Comparison of ENCODE assay signal across 10 cellular contexts in the genomic region with DNA sequence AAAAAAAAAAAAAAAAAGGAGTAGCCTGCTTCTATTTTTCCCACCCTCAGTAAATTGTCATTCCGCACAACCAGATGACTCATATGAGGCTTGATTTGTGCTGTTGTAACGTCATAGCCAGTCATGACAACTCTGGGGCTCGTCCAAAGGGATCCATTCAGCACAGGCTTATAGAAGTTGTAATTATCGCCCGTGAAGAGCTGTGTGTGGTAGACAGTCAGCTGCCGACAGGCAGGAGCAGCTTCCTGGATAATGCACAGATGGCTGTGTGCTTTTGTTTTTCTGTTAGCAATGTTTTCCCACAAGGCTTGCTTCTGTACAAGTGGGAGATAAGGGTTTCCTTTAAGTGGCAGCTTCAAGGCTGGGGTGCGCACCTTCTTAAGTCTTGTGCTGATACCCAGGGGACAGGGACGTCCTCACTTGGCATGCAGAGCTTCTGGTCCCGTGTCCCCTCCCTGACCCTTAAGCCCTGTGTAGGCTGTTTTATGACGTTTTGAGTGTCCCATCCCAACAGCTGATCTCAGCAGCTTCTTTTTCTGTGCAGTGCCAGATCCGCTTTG. TPM values are rescaled to one million over a fixed set of nuclear protein-coding genes. Genes with fewer than 3 reads are reported as not detected.
DNase-seq lines count a peak whose midpoint lies in the region; ATAC-seq, FAIRE-seq and TF ChIP-seq lines count a peak whose summit lies in the region.
"Had no signal": no experiment of that assay in that cellular context is flagged by ENCODE, and none has a peak within 500 bp of the region (broad histone marks: within the 10 kb centered on the region; RNA-seq: fewer than 3 reads in every experiment).

No MANE protein-coding gene starts in this region.

- DNase-seq in DMS153 treated with DMSO at 0.1 percent for 48 hours (lab: John Stamatoyannopoulos, UW; ENCODE audit: unreplicated experiment), result peak; percentile 80
- DNase-seq in NCI-H2029 (lab: John Stamatoyannopoulos, UW), result peak; percentile 62
- DNase-seq in astrocyte of the spinal cord (ENCODE audit: low read depth, low spot score), result peak; percentile 74
- no peak for DNase-seq in right lobe of liver
- DNase-seq in GM12891 (ENCODE audit: insufficient read length, low spot score), result no peak
- DNase-seq in activated T-cell treated with anti-CD3 and anti-CD28 coated beads, Interleukin-2, amount 50 U/mL, for 48 hours, result no peak
- DNase-seq: nephron progenitor cell had no signal

- H3K27ac ChIP-seq in right lobe of liver, result peak overlapping the region in 1 of 3 donors; percentile 4

- H3K4me3 ChIP-seq in astrocyte of the spinal cord (ENCODE audit: low read depth, low read length), result no peak overlapping the region
- no peak overlapping the region for H3K4me3 ChIP-seq in right lobe of liver

- peak; percentile 72 to 89 (median 85) for ATAC-seq in right lobe of liver
- ATAC-seq in GM19395 (IDR thresholded peaks at IDR 0.05; ENCODE audit: unreplicated experiment), result no peak
- ATAC-seq in GM19455 (IDR thresholded peaks at IDR 0.05; ENCODE audit: unreplicated experiment), result no peak

- in situ Hi-C loops in astrocyte of the spinal cord (cut with HindIII; ENCODE audit: low sequenced_read_pairs), result no loop called here

- H3K4me1 ChIP-seq in right lobe of liver, result no peaks in the 10 kb centered on the region

- H3K9me3 ChIP-seq in right lobe of liver, result no peaks in the 10 kb centered on the region

- FAIRE-seq in GM12891 (lab: Jason Lieb, UNC), result no peak

- TF ChIP-seq CTCF in astrocyte of the spinal cord (IDR thresholded peaks at IDR 0.05; ENCODE audit: low read depth, low read length) (no peak), right lobe of liver (IDR thresholded peaks at IDR 0.05) (no peak)

- intact Hi-C loops in right lobe of liver (cut with DNase I), result no loop called here

- WGBS in right lobe of liver (ENCODE audit: insufficient coverage, low coverage, low lambda C conversion rate, missing lambda C conversion rate), result 71% methylated on average over 4 of the region's 11 CpGs

- no peaks in the 10 kb centered on the region for H3K27me3 ChIP-seq in right lobe of liver

- no peak for TF ChIP-seq POLR2A in right lobe of liver (IDR thresholded peaks at IDR 0.05)
- TF ChIP-seq POLR2A in GM12891 (IDR thresholded peaks at IDR 0.05; ENCODE audit: low read depth, low read length), result no peak

- no peaks in the 10 kb centered on the region for H3K36me3 ChIP-seq in right lobe of liver

TF ChIP-seq in GM12891, 5 proteins besides CTCF, POLR2A, EP300 and RAD21:
- no peak for TF ChIP-seq POLR2AphosphoS5 (IDR thresholded peaks at IDR 0.05; ENCODE audit: low read depth, low read length)
- TF ChIP-seq POU2F2 (IDR thresholded peaks at IDR 0.05; ENCODE audit: low read depth, low read length), result no peak
- no peak for TF ChIP-seq SPI1 (IDR thresholded peaks at IDR 0.05; ENCODE audit: low read depth, low read length)
- no peak for TF ChIP-seq TAF1 (IDR thresholded peaks at IDR 0.05; ENCODE audit: low read depth, low read length)
- TF ChIP-seq PAX5 (IDR thresholded peaks at IDR 0.05; ENCODE audit: insufficient read depth, low read length, severe bottlenecking), result no peak

RNA-seq across cellular contexts. Expression of gene SNX29, which starts 26.0 kb away (rescaled TPM):
- 1 to 10 TPM; 5.1 to 9.8 (median 8.1) TPM for total RNA-seq in right lobe of liver
- polyA plus RNA-seq in GM12891 (2012; ENCODE audit: low read depth, missing spikeins), result 19.0 TPM

RNA-seq across cellular contexts. Expression of gene TNFRSF17, which starts 37.5 kb away (rescaled TPM):
- under 1 TPM in 1 of 6 experiments, not detected in 5; 0.44 TPM for total RNA-seq in right lobe of liver
- polyA plus RNA-seq in GM12891 (2012; ENCODE audit: low read depth, missing spikeins), result 107 TPM
- total RNA-seq: activated CD8-positive, alpha-beta memory T cell treated with anti-CD3 and anti-CD28 coated beads for 36 hours had no signal

Comparison
In these comparisons a context has a peak if more than half of its experiments do, and no peak if none do; other contexts are left out.
1. DNase-seq: peak in DMS153 treated with DMSO at 0.1 percent for 48 hours (single experiment), NCI-H2029 (single experiment) and astrocyte of the spinal cord (single experiment); none in right lobe of liver (0 of 3), GM12891 (single experiment) and activated T-cell treated with anti-CD3 and anti-CD28 coated beads, Interleukin-2, amount 50 U/mL, for 48 hours (0 of 2).
2. ATAC-seq: peak in right lobe of liver (4 of 4); none in GM19395 (single experiment) and GM19455 (single experiment).